ENCODE assay signal across 17 cellular contexts in the genomic region with DNA sequence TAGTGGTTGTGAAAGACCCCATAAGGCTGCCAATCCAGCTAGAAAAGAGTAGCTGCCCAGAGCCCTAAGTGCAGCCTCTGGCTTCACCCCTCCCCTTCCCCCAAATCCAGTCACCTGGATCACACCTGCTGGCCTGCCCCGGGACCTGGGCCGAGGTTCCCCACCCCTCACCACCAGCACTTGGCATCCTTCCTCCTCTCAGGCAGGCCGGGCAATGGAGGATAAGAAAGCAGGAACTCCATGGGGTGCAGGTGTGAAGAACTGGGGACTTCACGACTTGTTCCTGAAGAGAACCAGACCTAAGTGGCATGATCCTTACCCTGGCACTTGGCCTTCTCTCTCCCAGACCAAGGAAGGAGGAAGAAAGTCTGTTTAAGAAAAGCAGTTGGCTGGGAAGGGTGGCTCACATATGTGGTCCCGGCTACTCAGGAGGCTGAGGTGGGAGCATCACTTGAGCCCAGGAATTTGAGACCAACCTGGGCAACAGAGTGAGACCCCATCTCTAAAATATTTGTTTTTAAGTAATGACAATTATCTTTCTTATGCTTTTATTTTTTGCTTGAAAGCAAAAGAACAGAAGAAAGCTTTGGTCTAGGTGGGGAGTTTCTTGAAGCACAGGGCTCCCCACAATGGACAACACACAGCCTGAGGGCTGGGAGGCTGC.
"Had no signal": no experiment of that assay in that cellular context is flagged by ENCODE, and none has a peak within 500 bp of the region (broad histone marks: within the 10 kb centered on the region; RNA-seq: fewer than 3 reads in every experiment).

No MANE protein-coding gene starts in this region.

- H3K36me3 Mint-ChIP-seq: activated naive CD4-positive, alpha-beta T cell treated with anti-CD3 and anti-CD28 coated beads, Interleukin-2, amount 50 U/mL, for 72 hours; stimulated activated effector memory CD8-positive, alpha-beta T cell treated with anti-CD3 and anti-CD28 coated beads, Interleukin-12 subunit alpha, Interleukin-12 subunit beta, amount 100 ng/mL, for 72 hours had no signal

- H3K9me3 Mint-ChIP-seq: activated naive CD4-positive, alpha-beta T cell treated with anti-CD3 and anti-CD28 coated beads, Interleukin-2, amount 50 U/mL, for 72 hours; activated T-cell treated with anti-CD3 and anti-CD28 coated beads, Interleukin-2, amount 50 U/mL, for 4 hours; activated T-helper 2 cell treated with anti-CD3 and anti-CD28 coated beads, Interferon-gamma antibody, Interleukin-2, Interleukin-4, amounts not matched to agents 10 μg/mL and 5 μg/mL and 100 μg/mL, durations not matched to agents 14 hours and 24 hours and 36 hours; central memory CD8-positive, alpha-beta T cell; stimulated activated effector memory CD8-positive, alpha-beta T cell treated with anti-CD3 and anti-CD28 coated beads, Interleukin-12 subunit alpha, Interleukin-12 subunit beta, amount 100 ng/mL, for 72 hours; T-helper 1 cell treated with Interleukin-12 subunit alpha and Interleukin-12 subunit beta and Interleukin-4 antibody, amounts not matched to agents 30 μg/mL and 1 μg/mL, for 36 hours had no signal

- DNase-seq: activated CD8-positive, alpha-beta memory T cell treated with anti-CD3 and anti-CD28 coated beads, Interleukin-2, amount 50 U/mL, for 4 hours; activated T-cell treated with anti-CD3 and anti-CD28 coated beads, Interleukin-2, amount 50 U/mL, for 4 hours; effector CD8-positive, alpha-beta T cell; lower lobe of right lung; mesendoderm; retina; sigmoid colon; small intestine; T-helper 9 cell; tibial artery; upper lobe of right lung had no signal

- H3K27ac Mint-ChIP-seq: activated T-helper 2 cell treated with anti-CD3 and anti-CD28 coated beads, Interferon-gamma antibody, Interleukin-2, Interleukin-4, amounts not matched to agents 10 μg/mL and 5 μg/mL and 100 μg/mL, durations not matched to agents 14 hours and 24 hours and 36 hours; stimulated activated effector memory CD8-positive, alpha-beta T cell treated with anti-CD3 and anti-CD28 coated beads, Interleukin-12 subunit alpha, Interleukin-12 subunit beta, amount 100 ng/mL, for 72 hours; T-helper 1 cell treated with Interleukin-12 subunit alpha and Interleukin-12 subunit beta and Interleukin-4 antibody, amounts not matched to agents 30 μg/mL and 1 μg/mL, for 36 hours had no signal

- ATAC-seq: mucosa of descending colon had no signal

- H3K4me1 Mint-ChIP-seq: central memory CD8-positive, alpha-beta T cell had no signal

- H3K4me3 Mint-ChIP-seq: activated T-cell treated with anti-CD3 and anti-CD28 coated beads, Interleukin-2, amount 50 U/mL, for 4 hours; central memory CD8-positive, alpha-beta T cell; stimulated activated effector memory CD8-positive, alpha-beta T cell treated with anti-CD3 and anti-CD28 coated beads, Interleukin-12 subunit alpha, Interleukin-12 subunit beta, amount 100 ng/mL, for 72 hours; T-helper 1 cell treated with Interleukin-12 subunit alpha and Interleukin-12 subunit beta and Interleukin-4 antibody, amounts not matched to agents 30 μg/mL and 1 μg/mL, for 36 hours had no signal
